In the genomic region with DNA sequence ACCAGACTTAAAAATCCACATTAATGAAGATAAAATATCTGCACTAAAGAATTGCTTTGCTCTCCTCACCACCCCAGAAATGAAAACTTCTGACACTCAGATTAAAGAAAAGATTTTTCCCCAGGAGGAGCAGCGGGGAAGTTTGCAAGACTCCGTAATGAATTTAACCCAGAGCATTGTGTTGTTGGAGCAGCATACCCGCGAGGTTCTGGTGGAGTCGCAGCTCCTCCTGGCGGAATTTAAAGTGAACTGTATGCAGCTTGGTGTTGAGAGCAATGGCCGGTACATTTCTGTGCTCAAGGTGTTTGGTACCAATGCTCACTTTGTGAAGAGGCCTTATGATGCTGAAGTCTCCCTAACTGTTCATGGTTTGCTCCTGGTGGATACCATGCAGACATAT, we compare ENCODE assay signal across 8 cellular contexts. TPM values are rescaled to one million over a fixed set of nuclear protein-coding genes. Genes with fewer than 3 reads are reported as not detected.
DNase-seq lines count a peak whose midpoint lies in the region; ATAC-seq and TF ChIP-seq lines count a peak whose summit lies in the region.

No MANE protein-coding gene starts in this region.

- H3K27ac Mint-ChIP-seq in GM23338, result 0 out of 2 replicates have a peak overlapping the region, but pooled peaks have one; percentile 7
- H3K27ac Mint-ChIP-seq in T-helper 2 cell treated with Interferon-gamma antibody and Interleukin-4, amounts not matched to agents 5 μg/mL and 100 μg/mL, for 36 hours, result no peak overlapping the region

- TF ChIP-seq POLR2A in sigmoid colon (IDR thresholded peaks at IDR 0.05), result no peak

- H3K9me3 ChIP-seq in sigmoid colon, result no peaks in the 10 kb centered on the region

- peaks cover 3% of the 10 kb centered on the region; the same call in 1 of the 2 replicates for H3F3A ChIP-seq in GM23338 (replicated peaks; ENCODE audit: low read depth)

- H3K27me3 ChIP-seq in GM23338 (ENCODE audit: insufficient read depth) (no peaks in the 10 kb centered on the region), foreskin keratinocyte (no peaks in the 10 kb centered on the region), sigmoid colon (no peaks in the 10 kb centered on the region)

- no peaks in the 10 kb centered on the region for H3K9me3 Mint-ChIP-seq in GM23338
- H3K9me3 Mint-ChIP-seq in T-helper 2 cell treated with Interferon-gamma antibody and Interleukin-4, amounts not matched to agents 5 μg/mL and 100 μg/mL, for 36 hours, result no peaks in the 10 kb centered on the region

- H3K4me3 Mint-ChIP-seq in GM23338, result no peak overlapping the region
- no peak overlapping the region for H3K4me3 Mint-ChIP-seq in T-helper 2 cell treated with Interferon-gamma antibody and Interleukin-4, amounts not matched to agents 5 μg/mL and 100 μg/mL, for 36 hours

- H3K36me3 Mint-ChIP-seq in GM23338 (ENCODE audit: low read depth), result peaks cover 44% of the 10 kb centered on the region
- H3K36me3 Mint-ChIP-seq in T-helper 2 cell treated with Interferon-gamma antibody and Interleukin-4, amounts not matched to agents 5 μg/mL and 100 μg/mL, for 36 hours (ENCODE audit: low read depth), result peaks cover 40% of the 10 kb centered on the region

- POLR2A ChIA-PET in RWPE1 (lab: Yijun Ruan, JAX; ENCODE audit: low non-redundant PET), result no interaction called here

- TF ChIP-seq EP300 in sigmoid colon (IDR thresholded peaks at IDR 0.05), result no peak

- CTCF ChIA-PET in RWPE1 (lab: Yijun Ruan, JAX), result interaction anchor here (0.6 to 1.0 kb wide), 2 partner anchors 71 to 344 kb away, joined by 3 to 6 read pairs; no protein-coding TSS in a partner anchor

- H3K79me2 ChIP-seq in GM23338 (replicated peaks; ENCODE audit: insufficient read depth), result no peaks in the 10 kb centered on the region; the same call in 1 of the 2 replicates

- no peaks in the 10 kb centered on the region for H3K27me3 Mint-ChIP-seq in GM23338 (ENCODE audit: insufficient read depth, low read depth, poor library complexity)
- H3K27me3 Mint-ChIP-seq in T-helper 2 cell treated with Interferon-gamma antibody and Interleukin-4, amounts not matched to agents 5 μg/mL and 100 μg/mL, for 36 hours (ENCODE audit: low read depth), result no peaks in the 10 kb centered on the region

- no peaks in the 10 kb centered on the region for H3K9me2 ChIP-seq in GM23338 (ENCODE audit: insufficient read depth)

- H3K4me2 ChIP-seq in GM23338, result no peak overlapping the region

- 80 to 83% methylated on average over 7 of the region's 7 CpGs for WGBS in sigmoid colon, 2 donors

- peaks cover 28% of the 10 kb centered on the region; the same call in 1 of the 2 replicates for H3K36me3 ChIP-seq in GM23338 (ENCODE audit: insufficient read depth)
- peaks cover 18 to 98% (median 34%) of the 10 kb centered on the region in 4 donors for H3K36me3 ChIP-seq in sigmoid colon

- no peaks in the 10 kb centered on the region; the same call in 1 of the 2 replicates for H4K20me1 ChIP-seq in GM23338 (replicated peaks; ENCODE audit: insufficient read depth)

- no peak overlapping the region for H2AFZ ChIP-seq in GM23338

- intact Hi-C loops in sigmoid colon (cut with DNase I), result no loop called here

- ATAC-seq in GM23338, result peak; percentile 97
- peak; percentile 75 for ATAC-seq in foreskin keratinocyte
- ATAC-seq in GM21717 (IDR thresholded peaks at IDR 0.05; ENCODE audit: unreplicated experiment), result no peak

- DNase-seq in GM23338 (ENCODE audit: low spot score) (peak; percentile 82), RWPE1 (ENCODE audit: low spot score) (no peak), foreskin keratinocyte (peak in 1 of 2 donors; percentile 25), sigmoid colon (peak; percentile 70), globus pallidus (ENCODE audit: low spot score) (no peak)
- DNase-seq in T-helper 2 cell treated with Interferon-gamma antibody and Interleukin-4, amounts not matched to agents 5 μg/mL and 100 μg/mL, for 36 hours (ENCODE audit: low spot score), result no peak
- no peak for DNase-seq in stimulated activated CD4-positive, alpha-beta T cell treated with anti-CD3 and anti-CD28 coated beads, Interleukin-4, amount 100 ng/mL, for 4 hours

- peak overlapping the region; percentile 64 for H3K27ac ChIP-seq in GM23338 (ENCODE audit: low read depth)
- no peak overlapping the region for H3K27ac ChIP-seq in RWPE1
- no peak overlapping the region for H3K27ac ChIP-seq in foreskin keratinocyte
- H3K27ac ChIP-seq in sigmoid colon, result no peak overlapping the region

- H3K4me3 ChIP-seq in GM23338, result no peak overlapping the region
- H3K4me3 ChIP-seq in sigmoid colon, result no peak overlapping the region

- peaks cover 10% of the 10 kb centered on the region; the same call in 2 of the 3 replicates for H3K4me1 Mint-ChIP-seq in GM23338
- peaks cover 1% of the 10 kb centered on the region for H3K4me1 Mint-ChIP-seq in T-helper 2 cell treated with Interferon-gamma antibody and Interleukin-4, amounts not matched to agents 5 μg/mL and 100 μg/mL, for 36 hours (ENCODE audit: low read depth)

- H3K4me1 ChIP-seq in GM23338 (ENCODE audit: insufficient read depth) (peaks cover 6% of the 10 kb centered on the region; the same call in 1 of the 2 replicates), foreskin keratinocyte (no peaks in the 10 kb centered on the region), sigmoid colon (no peaks in the 10 kb centered on the region)

- TF ChIP-seq CTCF in GM23338 (conservative IDR thresholded peaks at IDR 0.05; ENCODE audit: low read depth in 2 of 2), result peak; percentile 78 to 80
- peak; percentile 10; the same call in 1 of the 2 replicates for TF ChIP-seq CTCF in RWPE1 (conservative IDR thresholded peaks at IDR 0.05; ENCODE audit: low read depth)
- TF ChIP-seq CTCF in foreskin keratinocyte (conservative IDR thresholded peaks at IDR 0.05), result peak; percentile 66
- peak in 3 of 4 experiments; percentile 34 to 70 (median 63) for TF ChIP-seq CTCF in sigmoid colon (IDR thresholded peaks at IDR 0.05)

TF ChIP-seq in GM23338, 12 proteins besides CTCF, POLR2A, EP300 and RAD21 (continues in another document):
- TF ChIP-seq CREB1 (CRISPR knock-in tag; IDR thresholded peaks at IDR 0.05; ENCODE audit: low read depth) (no peak), NANOG (IDR thresholded peaks at IDR 0.05; ENCODE audit: borderline replicate concordance) (no peak), ZNF331 (CRISPR knock-in tag; IDR thresholded peaks at IDR 0.05; ENCODE audit: low read depth) (no peak), ZNF114 (CRISPR knock-in tag; IDR thresholded peaks at IDR 0.05) (no peak), EZH2phosphoT487 (IDR thresholded peaks at IDR 0.05; ENCODE audit: unreplicated experiment) (no peak), STAT1 (IDR thresholded peaks at IDR 0.05; ENCODE audit: unreplicated experiment) (no peak), JUNB (IDR thresholded peaks at IDR 0.05; ENCODE audit: unreplicated experiment) (no peak), EZH2 (IDR thresholded peaks at IDR 0.05; ENCODE audit: low read depth, unreplicated experiment) (no peak), POLR2AphosphoS5 (IDR thresholded peaks at IDR 0.05; ENCODE audit: low read depth) (no peak)
- TF ChIP-seq, protein P1, sequence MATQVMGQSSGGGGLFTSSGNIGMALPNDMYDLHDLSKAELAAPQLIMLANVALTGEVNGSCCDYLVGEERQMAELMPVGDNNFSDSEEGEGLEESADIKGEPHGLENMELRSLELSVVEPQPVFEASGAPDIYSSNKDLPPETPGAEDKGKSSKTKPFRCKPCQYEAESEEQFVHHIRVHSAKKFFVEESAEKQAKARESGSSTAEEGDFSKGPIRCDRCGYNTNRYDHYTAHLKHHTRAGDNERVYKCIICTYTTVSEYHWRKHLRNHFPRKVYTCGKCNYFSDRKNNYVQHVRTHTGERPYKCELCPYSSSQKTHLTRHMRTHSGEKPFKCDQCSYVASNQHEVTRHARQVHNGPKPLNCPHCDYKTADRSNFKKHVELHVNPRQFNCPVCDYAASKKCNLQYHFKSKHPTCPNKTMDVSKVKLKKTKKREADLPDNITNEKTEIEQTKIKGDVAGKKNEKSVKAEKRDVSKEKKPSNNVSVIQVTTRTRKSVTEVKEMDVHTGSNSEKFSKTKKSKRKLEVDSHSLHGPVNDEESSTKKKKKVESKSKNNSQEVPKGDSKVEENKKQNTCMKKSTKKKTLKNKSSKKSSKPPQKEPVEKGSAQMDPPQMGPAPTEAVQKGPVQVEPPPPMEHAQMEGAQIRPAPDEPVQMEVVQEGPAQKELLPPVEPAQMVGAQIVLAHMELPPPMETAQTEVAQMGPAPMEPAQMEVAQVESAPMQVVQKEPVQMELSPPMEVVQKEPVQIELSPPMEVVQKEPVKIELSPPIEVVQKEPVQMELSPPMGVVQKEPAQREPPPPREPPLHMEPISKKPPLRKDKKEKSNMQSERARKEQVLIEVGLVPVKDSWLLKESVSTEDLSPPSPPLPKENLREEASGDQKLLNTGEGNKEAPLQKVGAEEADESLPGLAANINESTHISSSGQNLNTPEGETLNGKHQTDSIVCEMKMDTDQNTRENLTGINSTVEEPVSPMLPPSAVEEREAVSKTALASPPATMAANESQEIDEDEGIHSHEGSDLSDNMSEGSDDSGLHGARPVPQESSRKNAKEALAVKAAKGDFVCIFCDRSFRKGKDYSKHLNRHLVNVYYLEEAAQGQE (IDR thresholded peaks at IDR 0.05; ENCODE audit: unreplicated experiment), result no peak

RNA-seq across cellular contexts. Expression of a gene that starts 46.4 kb away (rescaled TPM):
- 34.7 and 34.9 TPM in 2 replicates for total RNA-seq in GM23338 (2014; rRNA removed; shearing (Covaris generic))
- polyA plus RNA-seq in GM23338 (2016; fragmentation: Nextera tagmentation; extraction: Ambion mirVana), result 7.5 and 10.7 TPM in 2 replicates
- 22.7 and 24.3 TPM in 2 replicates for total RNA-seq in foreskin keratinocyte
- 7.6 and 7.9 TPM in 2 replicates for polyA plus RNA-seq in foreskin keratinocyte
- total RNA-seq in sigmoid colon, result 10 to 100 TPM; 49.7 to 90.8 (median 54.7) TPM
- polyA plus RNA-seq in sigmoid colon, result 10 to 100 TPM in 2 of 3 donors, 1 to 10 TPM in 1; 7.6 to 27.4 (median 12.0) TPM

Comparison
In these comparisons a context has a peak if more than half of its experiments do, and no peak if none do; other contexts are left out.
1. DNase-seq: peak in GM23338 (single experiment) and sigmoid colon (single experiment); none in RWPE1 (single experiment), globus pallidus (single experiment), T-helper 2 cell treated with Interferon-gamma antibody and Interleukin-4, amounts not matched to agents 5 μg/mL and 100 μg/mL, for 36 hours (single experiment) and stimulated activated CD4-positive, alpha-beta T cell treated with anti-CD3 and anti-CD28 coated beads, Interleukin-4, amount 100 ng/mL, for 4 hours (0 of 2).
2. CTCF ChIP-seq: peak in every context shown above with its lines; median percentile 79 in GM23338; 66 in foreskin keratinocyte; 63 in sigmoid colon; 10 in RWPE1.